In the genomic region with DNA sequence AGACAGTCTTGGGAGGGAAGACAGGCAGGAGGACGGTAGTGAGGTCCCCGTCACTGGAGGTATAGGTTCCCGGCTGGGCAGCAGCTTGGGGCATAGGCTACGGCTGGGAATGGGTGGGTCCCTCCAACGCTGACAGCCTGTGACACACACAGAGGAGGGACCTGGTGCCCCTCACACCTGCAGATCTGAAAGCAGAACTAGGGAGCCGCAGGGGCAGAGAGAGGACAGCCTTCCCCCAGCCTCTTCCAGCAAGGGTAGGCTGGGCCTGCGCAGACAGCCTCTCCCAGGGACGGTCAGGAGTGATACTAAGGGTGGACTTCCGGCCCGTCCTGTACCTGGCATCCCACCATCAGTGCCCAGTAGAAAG, we compare ENCODE assay signal across 9 cellular contexts. TPM values are rescaled to one million over a fixed set of nuclear protein-coding genes. Genes with fewer than 3 reads are reported as not detected.
A peak's percentile ranks its signal among the peaks of the same experiment; 100 is the strongest.
DNase-seq lines count a peak whose midpoint lies in the region; ATAC-seq, FAIRE-seq and TF ChIP-seq lines count a peak whose summit lies in the region.
"Had no signal": no experiment of that assay in that cellular context is flagged by ENCODE, and none has a peak within 500 bp of the region (broad histone marks: within the 10 kb centered on the region; RNA-seq: fewer than 3 reads in every experiment).

No MANE protein-coding gene starts in this region.

- peak; percentile 97 for FAIRE-seq in GM12892 (lab: Jason Lieb, UNC)

- no peaks in the 10 kb centered on the region for H3K9me3 ChIP-seq in mononuclear cell (ENCODE audit: low read depth, low read length)

- H3K4me3 ChIP-seq in mononuclear cell (ENCODE audit: low read length), result peak overlapping the region; percentile 56

- peaks cover 75% of the 10 kb centered on the region for H3K4me1 ChIP-seq in mononuclear cell (ENCODE audit: insufficient read depth, low read length)

- ATAC-seq in GM21737 (IDR thresholded peaks at IDR 0.05; ENCODE audit: unreplicated experiment), result peak; percentile 42
- no peak for ATAC-seq in GM19328 (IDR thresholded peaks at IDR 0.05; ENCODE audit: unreplicated experiment)

- no peaks in the 10 kb centered on the region for H3K27me3 ChIP-seq in mononuclear cell (ENCODE audit: insufficient read depth, low read length)

- DNase-seq in GM12892 (ENCODE audit: insufficient read length) (peak; percentile 73), NOMO-1 (lab: John Stamatoyannopoulos, UW; ENCODE audit: unreplicated experiment in 2 of 2) (peak; percentile 54 to 69), OCI-M2 (lab: John Stamatoyannopoulos, UW; ENCODE audit: unreplicated experiment) (no peak), HEK293T (ENCODE audit: extremely low spot score) (no peak), AML-193 (lab: John Stamatoyannopoulos, UW) (no peak)

- TF ChIP-seq POLR2A in GM12892 (IDR thresholded peaks at IDR 0.05; ENCODE audit: low read depth, low read length), result no peak

- POLR2A ChIA-PET in HEK293T (lab: Yijun Ruan, JAX), result no interaction called here

- CTCF ChIA-PET in HEK293T (lab: Yijun Ruan, JAX), result interaction anchor here (0.5 to 2.0 kb wide), 19 partner anchors 8 to 177 kb away, joined by 3 to 12 read pairs (median 5); partner anchors contain the start of gene CAMKK1

TF ChIP-seq in HEK293T, 16 proteins besides CTCF, POLR2A, EP300 and RAD21:
- no peak for TF ChIP-seq L3MBTL2 (conservative IDR thresholded peaks at IDR 0.05)
- no peak for TF ChIP-seq BHLHE40 (IDR thresholded peaks at IDR 0.05; ENCODE audit: borderline replicate concordance)
- no peak for TF ChIP-seq NFRKB (IDR thresholded peaks at IDR 0.05)
- no peak for TF ChIP-seq FOXM1 (IDR thresholded peaks at IDR 0.05; ENCODE audit: borderline replicate concordance)
- no peak for TF ChIP-seq HDGF (IDR thresholded peaks at IDR 0.05; ENCODE audit: borderline replicate concordance)
- TF ChIP-seq ELF4 (IDR thresholded peaks at IDR 0.05), result no peak
- no peak for TF ChIP-seq FOXK2 (IDR thresholded peaks at IDR 0.05)
- TF ChIP-seq PKNOX1 (IDR thresholded peaks at IDR 0.05), result no peak
- no peak for TF ChIP-seq TARDBP (IDR thresholded peaks at IDR 0.05)
- TF ChIP-seq ARNT (IDR thresholded peaks at IDR 0.05), result no peak
- no peak for TF ChIP-seq ZNF384 (IDR thresholded peaks at IDR 0.05)
- no peak for TF ChIP-seq LEF1 (IDR thresholded peaks at IDR 0.05; ENCODE audit: borderline replicate concordance)
- no peak for TF ChIP-seq SP1 (IDR thresholded peaks at IDR 0.05)
- TF ChIP-seq CTBP1 (IDR thresholded peaks at IDR 0.05; ENCODE audit: borderline replicate concordance), result no peak
- no peak for TF ChIP-seq FOXA1 (IDR thresholded peaks at IDR 0.05)
- TF ChIP-seq SUZ12 (IDR thresholded peaks at IDR 0.05), result no peak

RNA-seq across cellular contexts. Expression of gene P2RX1, which starts 2.0 kb away (rescaled TPM):
- polyA plus RNA-seq in GM12892 (2012; ENCODE audit: missing spikeins), result 0.87 TPM
- 31.6 TPM for total RNA-seq in mononuclear cell
- polyA plus RNA-seq: fibroblast of lung had no signal

RNA-seq across cellular contexts. Expression of gene CAMKK1, which starts 21.4 kb away (rescaled TPM):
- 1.5 TPM for polyA plus RNA-seq in GM12892 (2012; ENCODE audit: missing spikeins)
- total RNA-seq in mononuclear cell, result 5.4 TPM

RNA-seq across cellular contexts. Expression of gene ATP2A3, which starts 49.9 kb away (rescaled TPM):
- 17.1 TPM for polyA plus RNA-seq in GM12892 (2012; ENCODE audit: missing spikeins)
- 76.6 TPM for total RNA-seq in mononuclear cell

Comparison
In these comparisons a context has a peak if more than half of its experiments do, and no peak if none do; other contexts are left out.
1. DNase-seq: peak in GM12892 (single experiment) and NOMO-1 (2 of 2); none in OCI-M2 (single experiment), HEK293T (single experiment) and AML-193 (0 of 2).